In the genomic region with DNA sequence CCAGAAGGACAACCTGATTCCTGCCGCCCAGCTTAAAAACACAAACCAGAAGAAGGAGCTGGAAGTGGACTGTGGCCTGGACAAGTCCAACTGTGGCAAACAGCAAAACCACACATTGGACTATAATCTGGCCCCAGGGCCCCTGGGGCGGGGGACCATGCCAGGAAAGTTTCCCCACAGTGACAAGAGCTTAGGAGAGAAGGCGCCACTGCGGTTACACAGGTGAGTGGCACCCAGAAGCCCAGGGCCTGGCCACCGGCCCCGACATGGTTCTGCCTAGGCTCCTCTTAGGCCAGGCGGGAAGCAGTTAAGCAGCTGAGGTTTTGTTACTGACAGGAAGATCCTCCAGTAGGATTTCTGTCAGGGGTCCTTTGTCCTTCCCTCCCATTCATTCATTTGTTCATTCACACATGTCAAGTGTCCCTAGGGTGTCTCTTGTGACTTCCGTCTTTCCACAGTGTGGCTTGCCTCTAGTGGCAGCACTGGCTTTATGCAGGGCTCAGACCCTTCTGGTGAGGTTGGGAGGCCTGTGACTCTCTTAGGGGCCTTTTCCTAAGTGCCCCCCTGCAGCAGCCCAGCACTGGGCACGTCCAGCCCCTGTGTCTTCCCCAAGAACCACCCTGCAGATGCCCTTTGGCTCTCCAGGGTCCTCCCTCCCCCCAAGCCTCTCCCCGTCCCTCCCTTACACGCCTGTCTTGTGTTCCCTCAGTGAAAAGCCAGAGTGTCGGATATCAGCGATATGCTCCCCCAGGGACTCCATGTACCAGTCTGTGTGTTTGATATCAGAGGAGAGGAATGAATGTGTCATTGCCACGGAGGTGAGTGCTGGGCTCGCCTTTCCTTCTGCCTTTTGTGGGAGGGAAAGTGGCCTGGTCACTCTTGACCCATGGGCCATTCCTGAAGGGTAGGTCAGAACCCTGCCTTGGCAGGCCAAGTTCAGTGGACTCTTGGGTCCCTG, we compare ENCODE assay signal across 12 cellular contexts. TPM values are rescaled to one million over a fixed set of nuclear protein-coding genes. Genes with fewer than 3 reads are reported as not detected.
DNase-seq lines count a peak whose midpoint lies in the region; ATAC-seq and TF ChIP-seq lines count a peak whose summit lies in the region.
"Had no signal": no experiment of that assay in that cellular context is flagged by ENCODE, and none has a peak within 500 bp of the region (broad histone marks: within the 10 kb centered on the region; RNA-seq: fewer than 3 reads in every experiment).

No MANE protein-coding gene starts in this region.

- no peak overlapping the region for H2AFZ ChIP-seq in GM23248

- intact Hi-C loops in left ventricle myocardium inferior (cut with micrococcal nuclease): no loop called here
- intact Hi-C loops in gastrocnemius medialis (cut with DNase I; ENCODE audit: low total_unique reads): loop anchor here (1.0 kb wide), 1 partner anchor 31 kb away; no protein-coding TSS in a partner anchor

- H3K27me3 ChIP-seq in GM23248 (replicated peaks; ENCODE audit: insufficient read depth): peaks cover 2% of the 10 kb centered on the region; the same call in 1 of the 2 replicates
- H3K27me3 ChIP-seq in RWPE2 (ENCODE audit: insufficient read depth, poor library complexity, severe bottlenecking): no peaks in the 10 kb centered on the region
- peaks cover 4% of the 10 kb centered on the region for H3K27me3 ChIP-seq in left ventricle myocardium inferior (ENCODE audit: low read depth)
- peaks cover 2 to 5% (median 2%) of the 10 kb centered on the region in 3 donors for H3K27me3 ChIP-seq in gastrocnemius medialis

- no peaks in the 10 kb centered on the region for H3K4me1 ChIP-seq in GM23248 (ENCODE audit: insufficient read depth)
- H3K4me1 ChIP-seq in RWPE2 (ENCODE audit: insufficient read depth, poor library complexity, severe bottlenecking): no peaks in the 10 kb centered on the region
- H3K4me1 ChIP-seq in left ventricle myocardium inferior: peaks cover 96% of the 10 kb centered on the region
- peaks cover 18 to 48% of the 10 kb centered on the region in 2 donors for H3K4me1 ChIP-seq in gastrocnemius medialis
- H3K4me1 ChIP-seq: uterus had no signal

- no peaks in the 10 kb centered on the region for H3K9me2 ChIP-seq in GM23248 (ENCODE audit: insufficient read depth)

- no peak overlapping the region for H3K4me2 ChIP-seq in GM23248 (ENCODE audit: unreplicated experiment)

- H4K20me1 ChIP-seq in GM23248 (ENCODE audit: insufficient read depth): no peaks in the 10 kb centered on the region

- H3F3A ChIP-seq in GM23248 (ENCODE audit: insufficient read depth): no peaks in the 10 kb centered on the region

- H3K4me3 ChIP-seq in GM23248 (no peak overlapping the region), RWPE2 (ENCODE audit: severe bottlenecking) (no peak overlapping the region), left ventricle myocardium inferior (peak overlapping the region; percentile 77), gastrocnemius medialis (peak overlapping the region in 2 of 4 donors; percentile 5 to 16)
- H3K4me3 ChIP-seq: uterus had no signal

- 74 to 75% methylated on average over 15 of the region's 15 CpGs for WGBS in GM23248 (ENCODE audit: low coverage in 1 of 2, low lambda C conversion rate in 2 of 2, missing lambda C conversion rate in 2 of 2), 2 experiments

- H3K9me3 ChIP-seq in GM23248 (ENCODE audit: low read depth): no peaks in the 10 kb centered on the region
- H3K9me3 ChIP-seq in RWPE2 (ENCODE audit: severe bottlenecking): no peaks in the 10 kb centered on the region
- H3K9me3 ChIP-seq in left ventricle myocardium inferior (replicated peaks): no peaks in the 10 kb centered on the region
- no peaks in the 10 kb centered on the region for H3K9me3 ChIP-seq in gastrocnemius medialis
- H3K9me3 ChIP-seq: Caco-2, uterus had no signal

- no peaks in the 10 kb centered on the region for H3K79me2 ChIP-seq in GM23248 (ENCODE audit: insufficient read depth)

- H3K36me3 ChIP-seq in GM23248 (ENCODE audit: low read depth) (no peaks in the 10 kb centered on the region), RWPE2 (ENCODE audit: low read depth) (no peaks in the 10 kb centered on the region), left ventricle myocardium inferior (peaks cover 34% of the 10 kb centered on the region), gastrocnemius medialis (no peaks in the 10 kb centered on the region)
- H3K36me3 ChIP-seq: uterus had no signal

- peak; percentile 47 for DNase-seq in GM23248
- peak; percentile 69 for DNase-seq in RWPE2 (ENCODE audit: low spot score)
- no peak for DNase-seq in left ventricle myocardium inferior
- peak; percentile 67 to 71 for DNase-seq in gastrocnemius medialis
- DNase-seq in islet precursor cell: no peak
- DNase-seq in cerebellar nuclear complex (lab: John Stamatoyannopoulos, UW): no peak
- DNase-seq: activated CD4-positive, CD25-positive, alpha-beta regulatory T cell treated with anti-CD3 and anti-CD28 coated beads, Interleukin-2, amount 50 U/mL, for 72 hours; Caco-2; NCI-H345; SIG-M5; uterus had no signal

- ATAC-seq in RWPE2 (ENCODE audit: low read depth) (no peak), gastrocnemius medialis (peak; percentile 62 to 72), GM18868 (IDR thresholded peaks at IDR 0.05; ENCODE audit: unreplicated experiment) (no peak)

- TF ChIP-seq CTCF in RWPE2 (IDR thresholded peaks at IDR 0.05; ENCODE audit: poor library complexity, severe bottlenecking) (no peak), left ventricle myocardium inferior (IDR thresholded peaks at IDR 0.05; ENCODE audit: borderline replicate concordance) (peak; percentile 45), gastrocnemius medialis (IDR thresholded peaks at IDR 0.05 in 4 of 5, conservative IDR thresholded peaks at IDR 0.05 in 1 of 5) (peak; percentile 21 to 50 (median 33))

- H3K27ac ChIP-seq in GM23248 (no peak overlapping the region), RWPE2 (ENCODE audit: poor library complexity, severe bottlenecking) (no peak overlapping the region), left ventricle myocardium inferior (replicated peaks) (peak overlapping the region; percentile 92), gastrocnemius medialis (peak overlapping the region; percentile 77 to 85 (median 82))

- no peak for TF ChIP-seq POLR2A in gastrocnemius medialis (IDR thresholded peaks at IDR 0.05)

- no peak overlapping the region for H3K9ac ChIP-seq in GM23248

- in situ Hi-C loops in GM23248 (cut with MboI) (no loop called here), gastrocnemius medialis (cut with MboI; ENCODE audit: low sequenced_read_pairs in 4 of 4) (no loop called here)

RNA-seq across cellular contexts. Expression of a gene that starts 7.8 kb away (rescaled TPM):
- not detected in 2 replicates for total RNA-seq in GM23248 (2014; rRNA removed; shearing (Covaris generic))
- polyA plus RNA-seq in GM23248 (2016; fragmentation: Nextera tagmentation; extraction: Ambion mirVana): not detected in 2 replicates
- 11.1 TPM for total RNA-seq in left ventricle myocardium inferior
- 10 to 100 TPM in 2 of 4 donors, 1 to 10 TPM in 2; 5.9 to 15.7 (median 8.9) TPM for total RNA-seq in gastrocnemius medialis

RNA-seq across cellular contexts. Expression of a gene that starts 16.3 kb away (rescaled TPM):
- total RNA-seq in GM23248 (2014; rRNA removed; shearing (Covaris generic)): 65.8 and 74.4 TPM in 2 replicates
- polyA plus RNA-seq in GM23248 (2016; fragmentation: Nextera tagmentation; extraction: Ambion mirVana): 43.8 and 47.2 TPM in 2 replicates
- 1.3 TPM for total RNA-seq in left ventricle myocardium inferior
- 100 to 1,000 TPM in 3 of 4 donors, 10 to 100 TPM in 1; 93.4 to 320 (median 139) TPM for total RNA-seq in gastrocnemius medialis

RNA-seq across cellular contexts. Expression of a gene that starts 42.7 kb away (rescaled TPM):
- 30.4 and 32.7 TPM in 2 replicates for total RNA-seq in GM23248 (2014; rRNA removed; shearing (Covaris generic))
- polyA plus RNA-seq in GM23248 (2016; fragmentation: Nextera tagmentation; extraction: Ambion mirVana): 15.8 and 16.4 TPM in 2 replicates
- total RNA-seq in left ventricle myocardium inferior (21.3 TPM), gastrocnemius medialis (10 to 100 TPM; 18.5 to 26.1 (median 19.3) TPM)

Comparison
In these comparisons a context has a peak if more than half of its experiments do, and no peak if none do; other contexts are left out.
1. DNase-seq: peak in GM23248 (single experiment), RWPE2 (single experiment) and gastrocnemius medialis (2 of 2); none in left ventricle myocardium inferior (single experiment), islet precursor cell (single experiment) and cerebellar nuclear complex (0 of 2).
2. H3K27ac ChIP-seq: peak in left ventricle myocardium inferior (single experiment) and gastrocnemius medialis (4 of 4); none in GM23248 (single experiment) and RWPE2 (single experiment).
3. ATAC-seq: peak in gastrocnemius medialis (2 of 2); none in RWPE2 (single experiment) and GM18868 (single experiment).
4. RNA of a gene that starts 16.3 kb away (total RNA-seq): 93.4 to 320 TPM in gastrocnemius medialis and 65.8 to 74.4 TPM in GM23248; 1.3 TPM in left ventricle myocardium inferior (single experiment); every median in the first group is over 10 times any median in the second.